1 cellular context compared by ENCODE assay signal in the genomic region with DNA sequence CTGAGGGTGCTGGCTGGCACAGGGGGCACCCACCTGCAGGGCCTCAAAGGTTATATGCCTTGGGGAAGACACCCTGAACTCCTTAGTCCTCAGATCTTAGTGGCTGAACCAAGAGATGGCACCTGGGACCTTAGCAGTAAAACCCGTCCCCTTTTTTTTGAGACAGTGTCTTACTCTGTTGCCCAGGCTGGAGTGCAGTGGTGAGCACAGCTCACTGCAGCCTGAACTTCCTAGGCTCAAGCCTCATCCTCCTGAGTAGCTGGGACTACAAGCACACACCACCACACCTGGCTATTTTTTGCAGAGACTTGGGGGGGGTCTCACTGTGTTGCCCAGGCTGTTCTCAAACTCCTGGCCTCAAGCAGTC.
TF ChIP-seq lines count a peak whose summit lies in the region.

No MANE protein-coding gene starts in this region.

TF ChIP-seq in HepG2, 621 proteins besides CTCF, POLR2A, EP300 and RAD21:
- TF ChIP-seq, protein P1, sequence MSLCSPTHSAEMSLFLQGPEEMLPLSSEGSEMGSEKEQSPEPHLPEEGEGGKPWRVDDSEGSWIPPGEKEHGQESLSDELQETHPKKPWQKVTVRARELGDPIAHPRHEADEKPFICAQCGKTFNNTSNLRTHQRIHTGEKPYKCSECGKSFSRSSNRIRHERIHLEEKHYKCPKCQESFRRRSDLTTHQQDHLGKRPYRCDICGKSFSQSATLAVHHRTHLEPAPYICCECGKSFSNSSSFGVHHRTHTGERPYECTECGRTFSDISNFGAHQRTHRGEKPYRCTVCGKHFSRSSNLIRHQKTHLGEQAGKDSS (CRISPR knock-in tag; IDR thresholded peaks at IDR 0.05; ENCODE audit: borderline replicate concordance, low read depth): no peak
- TF ChIP-seq HDAC2 (CRISPR knock-in tag; IDR thresholded peaks at IDR 0.05) (no peak), ZMYM3 (CRISPR knock-in tag; IDR thresholded peaks at IDR 0.05) (0 out of 2 replicates have a peak, but pooled peaks have one; percentile 46), BORCS8-MEF2B (CRISPR knock-in tag; IDR thresholded peaks at IDR 0.05) (peak; percentile 59; the same call in 1 of the 2 replicates), ESRRA (CRISPR knock-in tag; IDR thresholded peaks at IDR 0.05; ENCODE audit: low read depth) (no peak), ZNF121 (CRISPR knock-in tag; IDR thresholded peaks at IDR 0.05) (peak; percentile 90)
- TF ChIP-seq, protein P2, sequence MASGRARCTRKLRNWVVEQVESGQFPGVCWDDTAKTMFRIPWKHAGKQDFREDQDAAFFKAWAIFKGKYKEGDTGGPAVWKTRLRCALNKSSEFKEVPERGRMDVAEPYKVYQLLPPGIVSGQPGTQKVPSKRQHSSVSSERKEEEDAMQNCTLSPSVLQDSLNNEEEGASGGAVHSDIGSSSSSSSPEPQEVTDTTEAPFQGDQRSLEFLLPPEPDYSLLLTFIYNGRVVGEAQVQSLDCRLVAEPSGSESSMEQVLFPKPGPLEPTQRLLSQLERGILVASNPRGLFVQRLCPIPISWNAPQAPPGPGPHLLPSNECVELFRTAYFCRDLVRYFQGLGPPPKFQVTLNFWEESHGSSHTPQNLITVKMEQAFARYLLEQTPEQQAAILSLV (CRISPR knock-in tag; IDR thresholded peaks at IDR 0.05; ENCODE audit: borderline replicate concordance): peak; percentile 48; the same call in 1 of the 2 replicates
- TF ChIP-seq, protein P3, sequence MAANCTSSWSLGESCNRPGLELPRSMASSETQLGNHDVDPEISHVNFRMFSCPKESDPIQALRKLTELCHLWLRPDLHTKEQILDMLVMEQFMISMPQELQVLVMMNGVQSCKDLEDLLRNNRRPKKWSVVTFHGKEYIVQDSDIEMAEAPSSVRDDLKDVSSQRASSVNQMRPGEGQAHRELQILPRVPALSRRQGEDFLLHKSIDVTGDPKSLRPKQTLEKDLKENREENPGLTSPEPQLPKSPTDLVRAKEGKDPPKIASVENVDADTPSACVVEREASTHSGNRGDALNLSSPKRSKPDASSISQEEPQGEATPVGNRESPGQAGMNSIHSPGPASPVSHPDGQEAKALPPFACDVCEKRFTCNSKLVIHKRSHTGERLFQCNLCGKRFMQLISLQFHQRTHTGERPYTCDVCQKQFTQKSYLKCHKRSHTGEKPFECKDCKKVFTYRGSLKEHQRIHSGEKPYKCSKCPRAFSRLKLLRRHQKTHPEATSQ (CRISPR knock-in tag; IDR thresholded peaks at IDR 0.05; ENCODE audit: borderline replicate concordance): no peak
